Comparison of ENCODE assay signal across 21 cellular contexts in genomic region chr3:65636326-65636725, GRCh38.
A peak's percentile ranks its signal among the peaks of the same experiment; 100 is the strongest.
DNase-seq lines count a peak whose midpoint lies in the region; TF ChIP-seq lines count a peak whose summit lies in the region.
"Had no signal": no experiment of that assay in that cellular context is flagged by ENCODE, and none has a peak within 500 bp of the region (broad histone marks: within the 10 kb centered on the region; RNA-seq: fewer than 3 reads in every experiment).

No MANE protein-coding gene starts in this region.

- H3K9me3 Mint-ChIP-seq in CD14-positive monocyte, result peaks cover 0 to 11% (median 3%) of the 10 kb centered on the region in 7 donors
- H3K9me3 Mint-ChIP-seq: mesothelial cell of epicardium, nephron had no signal

- DNase-seq in HAP-1 (ENCODE audit: low spot score in 2 of 2) (peak; percentile 11 to 29), NCI-H146 treated with DMSO at 0.1 percent for 48 hours (lab: John Stamatoyannopoulos, UW; ENCODE audit: unreplicated experiment) (peak; percentile 45), NCI-H524 treated with DMSO at 0.1 percent for 48 hours (lab: John Stamatoyannopoulos, UW) (peak; percentile 87), lung microvascular endothelial cell (ENCODE audit: low read depth in 2 of 2) (peak; percentile 8 to 44), CD14-positive monocyte (ENCODE audit: low spot score) (no peak), tibial artery (no peak), NCI-H1048 (lab: John Stamatoyannopoulos, UW) (no peak)
- DNase-seq: activated CD8-positive, alpha-beta memory T cell treated with anti-CD3 and anti-CD28 coated beads for 24 hours; KBM-7; left colon; NK-92 treated with Interleukin-12 subunit alpha and Interleukin-12 subunit beta, amount 100 ng/mL, for 24 hours; Peyer's patch; stimulated activated CD4-positive, alpha-beta T cell treated with anti-CD3 and anti-CD28 coated beads, Interleukin-2, amount 100 ng/mL, for 48 hours; stimulated activated naive CD8-positive, alpha-beta T cell treated with anti-CD3 and anti-CD28 coated beads, Interleukin-15, amount 100 ng/mL, for 72 hours; T-helper 9 cell; upper lobe of left lung had no signal

- H3K9me3 ChIP-seq in HAP-1 (no peaks in the 10 kb centered on the region), tibial artery (no peaks in the 10 kb centered on the region)
- H3K9me3 ChIP-seq: Peyer's patch, upper lobe of left lung had no signal

- H3K4me1 ChIP-seq in HAP-1 (peaks cover 9% of the 10 kb centered on the region), tibial artery (peaks cover 0 to 28% (median 11%) of the 10 kb centered on the region in 4 donors)
- H3K4me1 ChIP-seq: Peyer's patch had no signal

- no peaks in the 10 kb centered on the region for H3K4me1 Mint-ChIP-seq in CD14-positive monocyte
- H3K4me1 Mint-ChIP-seq: stimulated activated naive CD8-positive, alpha-beta T cell treated with anti-CD3 and anti-CD28 coated beads, Interleukin-15, amount 100 ng/mL, for 72 hours had no signal

- H3K27me3 Mint-ChIP-seq in CD14-positive monocyte (ENCODE audit: low read depth in 3 of 3), result peaks cover 0 to 2% (median 0%) of the 10 kb centered on the region in 3 donors
- H3K27me3 Mint-ChIP-seq: activated naive CD8-positive, alpha-beta T cell; stimulated activated naive CD8-positive, alpha-beta T cell treated with anti-CD3 and anti-CD28 coated beads, Interleukin-15, amount 100 ng/mL, for 72 hours had no signal

- no peaks in the 10 kb centered on the region for H3K36me3 ChIP-seq in HAP-1 (replicated peaks)
- H3K36me3 ChIP-seq in tibial artery, result no peaks in the 10 kb centered on the region
- H3K36me3 ChIP-seq: Peyer's patch, upper lobe of left lung had no signal

- no peaks in the 10 kb centered on the region for H3K36me3 Mint-ChIP-seq in CD14-positive monocyte
- H3K36me3 Mint-ChIP-seq: activated naive CD8-positive, alpha-beta T cell had no signal

- intact Hi-C loops in CD14-positive monocyte (cut with micrococcal nuclease), result no loop called here
- intact Hi-C loops in tibial artery (cut with DNase I; ENCODE audit: low total_unique reads), result no loop called here

- H3K4me3 ChIP-seq in HAP-1, result no peak overlapping the region
- H3K4me3 ChIP-seq in tibial artery, result no peak overlapping the region
- H3K4me3 ChIP-seq: Peyer's patch, SK-N-MC, upper lobe of left lung had no signal

- in situ Hi-C loops in HAP-1 (cut with MboI; ENCODE audit: low sequenced_read_pairs), result no loop called here

- no peak overlapping the region for H3K27ac Mint-ChIP-seq in CD14-positive monocyte
- H3K27ac Mint-ChIP-seq: activated naive CD8-positive, alpha-beta T cell; activated T-helper 1 cell treated with anti-CD3 and anti-CD28 coated beads, Interleukin-12 subunit alpha, Interleukin-12 subunit beta, Interleukin-2, Interleukin-4 antibody, amounts not matched to agents 30 ng/mL and 10 ng/mL and 1 ng/mL, durations not matched to agents 14 hours and 24 hours and 36 hours; mesothelial cell of epicardium; nephron; stimulated activated naive CD8-positive, alpha-beta T cell treated with anti-CD3 and anti-CD28 coated beads, Interleukin-15, amount 100 ng/mL, for 72 hours had no signal

- H3K27me3 ChIP-seq in HAP-1 (ENCODE audit: low read depth), result no peaks in the 10 kb centered on the region
- H3K27me3 ChIP-seq in tibial artery, result no peaks in the 10 kb centered on the region
- H3K27me3 ChIP-seq: Peyer's patch, upper lobe of left lung had no signal

- TF ChIP-seq CTCF in CD14-positive monocyte (IDR thresholded peaks at IDR 0.05) (no peak), tibial artery (IDR thresholded peaks at IDR 0.05) (no peak)

- H3K4me3 Mint-ChIP-seq in CD14-positive monocyte, result no peak overlapping the region
- H3K4me3 Mint-ChIP-seq: activated naive CD8-positive, alpha-beta T cell; activated T-helper 1 cell treated with anti-CD3 and anti-CD28 coated beads, Interleukin-12 subunit alpha, Interleukin-12 subunit beta, Interleukin-2, Interleukin-4 antibody, amounts not matched to agents 30 ng/mL and 10 ng/mL and 1 ng/mL, durations not matched to agents 14 hours and 24 hours and 36 hours; mesothelial cell of epicardium; nephron; stimulated activated naive CD8-positive, alpha-beta T cell treated with anti-CD3 and anti-CD28 coated beads, Interleukin-15, amount 100 ng/mL, for 72 hours had no signal

- H3K27ac ChIP-seq in tibial artery, result no peak overlapping the region
- H3K27ac ChIP-seq: Peyer's patch, SK-N-MC, upper lobe of left lung had no signal

Comparison
In these comparisons a context has a peak if more than half of its experiments do, and no peak if none do; other contexts are left out.
1. DNase-seq: peak in HAP-1 (2 of 2), NCI-H146 treated with DMSO at 0.1 percent for 48 hours (single experiment), NCI-H524 treated with DMSO at 0.1 percent for 48 hours (single experiment) and lung microvascular endothelial cell (2 of 2); none in CD14-positive monocyte (single experiment), tibial artery (0 of 2) and NCI-H1048 (single experiment).